1 cellular context compared by ENCODE assay signal in the genomic region with DNA sequence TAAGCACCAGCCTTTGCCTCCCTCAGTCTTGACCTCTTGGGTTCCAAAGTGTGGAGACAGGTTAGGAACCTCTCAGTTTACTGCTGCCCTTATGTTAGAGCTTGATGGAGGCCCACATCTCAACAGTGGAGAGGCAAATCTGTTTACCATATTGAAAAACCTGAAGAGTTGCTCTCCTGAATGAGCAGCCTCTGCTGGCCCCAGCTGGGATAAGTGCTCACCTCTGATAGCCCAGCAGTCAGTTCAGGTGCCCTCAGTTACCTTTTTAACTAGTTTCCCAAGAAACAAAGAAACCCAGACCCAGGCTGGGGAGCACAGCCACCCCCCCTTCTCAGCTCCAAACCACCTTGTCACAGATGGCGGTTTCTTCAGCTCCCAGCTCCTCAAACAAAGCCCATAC.
TF ChIP-seq lines count a peak whose summit lies in the region.

No MANE protein-coding gene starts in this region.

TF ChIP-seq in HepG2, 621 proteins besides CTCF, POLR2A, EP300 and RAD21:
- no peak for TF ChIP-seq ZFP41 (CRISPR knock-in tag; IDR thresholded peaks at IDR 0.05; ENCODE audit: borderline replicate concordance)
- TF ChIP-seq ZNF282 (IDR thresholded peaks at IDR 0.05; ENCODE audit: partially characterized antibody) = no peak
- no peak for TF ChIP-seq POGZ (CRISPR knock-in tag; IDR thresholded peaks at IDR 0.05)
